Comparison of ENCODE assay signal across 1 cellular context in the genomic region with DNA sequence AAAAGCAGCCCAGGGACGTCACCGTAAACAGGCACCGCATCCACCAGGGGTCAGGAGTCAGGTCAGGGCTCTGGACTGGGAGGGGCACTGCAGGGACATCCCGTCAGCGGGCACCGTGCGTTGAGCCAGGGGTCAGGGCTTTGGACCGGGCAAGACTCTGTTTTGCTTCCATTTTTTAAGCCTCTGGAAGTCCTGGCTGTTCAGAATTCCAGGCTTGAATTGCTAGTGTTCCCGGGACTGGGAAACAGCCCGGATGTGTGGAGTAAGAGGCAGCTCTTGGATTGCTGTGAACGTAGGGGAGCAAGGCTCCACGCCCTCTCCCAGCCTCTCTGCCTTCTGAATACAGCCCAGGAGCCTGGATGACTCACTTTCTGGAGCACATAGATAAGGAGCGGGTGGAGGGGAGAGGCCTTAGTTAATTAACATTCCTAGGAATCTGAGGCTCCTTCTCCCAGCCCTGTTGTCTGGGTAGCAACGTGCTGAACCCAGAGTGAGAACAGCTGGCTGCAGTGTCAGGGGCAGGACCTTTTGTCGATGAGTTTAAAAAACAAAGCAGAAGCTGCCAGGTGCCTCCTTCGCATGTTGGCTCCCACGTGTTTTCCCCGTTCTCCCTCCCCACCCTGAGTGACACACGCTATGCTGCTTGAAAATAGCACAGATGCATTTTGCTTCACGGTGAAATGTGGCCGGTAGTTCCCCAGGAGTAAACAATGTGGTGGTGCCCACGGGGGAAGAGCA.
A peak's percentile ranks its signal among the peaks of the same experiment; 100 is the strongest.
TF ChIP-seq lines count a peak whose summit lies in the region.

No MANE protein-coding gene starts in this region.

TF ChIP-seq in HepG2, 621 proteins besides CTCF, POLR2A, EP300 and RAD21 (continued from another document and continues in another):
- TF ChIP-seq SNAPC4 (CRISPR knock-in tag; IDR thresholded peaks at IDR 0.05) (no peak; the same call in 1 of the 2 replicates), ZNF143 (CRISPR knock-in tag; IDR thresholded peaks at IDR 0.05) (no peak), PHB2 (IDR thresholded peaks at IDR 0.05; ENCODE audit: partially characterized antibody) (no peak), ZNF274 (CRISPR knock-in tag; IDR thresholded peaks at IDR 0.05) (no peak), BCLAF1 (IDR thresholded peaks at IDR 0.05) (no peak), SYNCRIP (IDR thresholded peaks at IDR 0.05; ENCODE audit: insufficient read depth, low read depth, low read length) (no peak), ZNF414 (CRISPR knock-in tag; IDR thresholded peaks at IDR 0.05) (0 out of 2 replicates have a peak, but pooled peaks have one; percentile 46), SAFB2 (CRISPR knock-in tag; IDR thresholded peaks at IDR 0.05; ENCODE audit: borderline replicate concordance, low read depth) (no peak; the same call in 1 of the 2 replicates), ZSCAN12 (CRISPR knock-in tag; IDR thresholded peaks at IDR 0.05) (no peak), BORCS8-MEF2B (CRISPR knock-in tag; IDR thresholded peaks at IDR 0.05) (no peak), ZIK1 (CRISPR knock-in tag; IDR thresholded peaks at IDR 0.05; ENCODE audit: borderline replicate concordance, low read depth) (no peak), NCOA5 (CRISPR knock-in tag; IDR thresholded peaks at IDR 0.05) (no peak), KLF15 (CRISPR knock-in tag; IDR thresholded peaks at IDR 0.05; ENCODE audit: borderline replicate concordance) (no peak), ZNF251 (CRISPR knock-in tag; IDR thresholded peaks at IDR 0.05) (no peak), MIXL1 (CRISPR knock-in tag; IDR thresholded peaks at IDR 0.05) (no peak), ZNF746 (CRISPR knock-in tag; IDR thresholded peaks at IDR 0.05) (no peak), ZNF747 (CRISPR knock-in tag; IDR thresholded peaks at IDR 0.05; ENCODE audit: borderline replicate concordance) (no peak), GZF1 (CRISPR knock-in tag; IDR thresholded peaks at IDR 0.05) (no peak), ZBTB4 (CRISPR knock-in tag; IDR thresholded peaks at IDR 0.05; ENCODE audit: borderline replicate concordance) (no peak), MTA3 (CRISPR knock-in tag; IDR thresholded peaks at IDR 0.05) (no peak), DRAP1 (CRISPR knock-in tag; IDR thresholded peaks at IDR 0.05) (0 out of 2 replicates have a peak, but pooled peaks have one; percentile 37), TAF15 (IDR thresholded peaks at IDR 0.05; ENCODE audit: low read depth, low read length, poor library complexity, severe bottlenecking) (no peak), ZNF180 (CRISPR knock-in tag; IDR thresholded peaks at IDR 0.05; ENCODE audit: borderline replicate concordance, low read depth) (no peak), ZSCAN31 (CRISPR knock-in tag; IDR thresholded peaks at IDR 0.05; ENCODE audit: low read depth) (peak; percentile 41; the same call in 1 of the 2 replicates), ZFP62 (CRISPR knock-in tag; IDR thresholded peaks at IDR 0.05) (no peak), TBX2 (CRISPR knock-in tag; IDR thresholded peaks at IDR 0.05; ENCODE audit: borderline replicate concordance) (no peak; the same call in 1 of the 2 replicates), EEA1 (CRISPR knock-in tag; IDR thresholded peaks at IDR 0.05; ENCODE audit: borderline replicate concordance) (no peak), MZF1 (CRISPR knock-in tag; IDR thresholded peaks at IDR 0.05; ENCODE audit: borderline replicate concordance) (no peak), ZFP36L2 (CRISPR knock-in tag; IDR thresholded peaks at IDR 0.05) (no peak), NFRKB (IDR thresholded peaks at IDR 0.05) (no peak), ZNF383 (CRISPR knock-in tag; IDR thresholded peaks at IDR 0.05; ENCODE audit: borderline replicate concordance) (no peak), ZNF280D (CRISPR knock-in tag; IDR thresholded peaks at IDR 0.05) (0 out of 2 replicates have a peak, but pooled peaks have one; percentile 47), ZNF510 (CRISPR knock-in tag; IDR thresholded peaks at IDR 0.05; ENCODE audit: low read depth) (no peak), CAMTA2 (CRISPR knock-in tag; IDR thresholded peaks at IDR 0.05; ENCODE audit: borderline replicate concordance) (no peak), ZNF558 (CRISPR knock-in tag; IDR thresholded peaks at IDR 0.05; ENCODE audit: borderline replicate concordance) (no peak), ZNF75D (CRISPR knock-in tag; IDR thresholded peaks at IDR 0.05; ENCODE audit: borderline replicate concordance) (no peak), ZNF253 (CRISPR knock-in tag; IDR thresholded peaks at IDR 0.05; ENCODE audit: borderline replicate concordance) (no peak), MEF2D (CRISPR knock-in tag; IDR thresholded peaks at IDR 0.05) (no peak), ATRX (CRISPR knock-in tag; IDR thresholded peaks at IDR 0.05; ENCODE audit: borderline replicate concordance) (no peak), ZNF615 (CRISPR knock-in tag; IDR thresholded peaks at IDR 0.05; ENCODE audit: borderline replicate concordance) (no peak), FOXA3 (CRISPR knock-in tag; IDR thresholded peaks at IDR 0.05) (peak; percentile 34; the same call in 1 of the 2 replicates), ZNF451 (CRISPR knock-in tag; IDR thresholded peaks at IDR 0.05) (no peak), TGIF2 (CRISPR knock-in tag; IDR thresholded peaks at IDR 0.05) (no peak), ZMAT3 (CRISPR knock-in tag; conservative IDR thresholded peaks at IDR 0.05) (no peak), KDM4B (CRISPR knock-in tag; IDR thresholded peaks at IDR 0.05) (no peak)
- TF ChIP-seq, protein P1, sequence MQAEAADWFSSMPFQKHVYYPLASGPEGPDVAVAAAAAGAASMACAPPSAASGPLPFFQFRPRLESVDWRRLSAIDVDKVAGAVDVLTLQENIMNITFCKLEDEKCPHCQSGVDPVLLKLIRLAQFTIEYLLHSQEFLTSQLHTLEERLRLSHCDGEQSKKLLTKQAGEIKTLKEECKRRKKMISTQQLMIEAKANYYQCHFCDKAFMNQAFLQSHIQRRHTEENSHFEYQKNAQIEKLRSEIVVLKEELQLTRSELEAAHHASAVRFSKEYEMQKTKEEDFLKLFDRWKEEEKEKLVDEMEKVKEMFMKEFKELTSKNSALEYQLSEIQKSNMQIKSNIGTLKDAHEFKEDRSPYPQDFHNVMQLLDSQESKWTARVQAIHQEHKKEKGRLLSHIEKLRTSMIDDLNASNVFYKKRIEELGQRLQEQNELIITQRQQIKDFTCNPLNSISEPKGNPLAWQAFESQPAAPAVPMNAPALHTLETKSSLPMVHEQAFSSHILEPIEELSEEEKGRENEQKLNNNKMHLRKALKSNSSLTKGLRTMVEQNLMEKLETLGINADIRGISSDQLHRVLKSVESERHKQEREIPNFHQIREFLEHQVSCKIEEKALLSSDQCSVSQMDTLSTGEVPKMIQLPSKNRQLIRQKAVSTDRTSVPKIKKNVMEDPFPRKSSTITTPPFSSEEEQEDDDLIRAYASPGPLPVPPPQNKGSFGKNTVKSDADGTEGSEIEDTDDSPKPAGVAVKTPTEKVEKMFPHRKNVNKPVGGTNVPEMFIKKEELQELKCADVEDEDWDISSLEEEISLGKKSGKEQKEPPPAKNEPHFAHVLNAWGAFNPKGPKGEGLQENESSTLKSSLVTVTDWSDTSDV (CRISPR knock-in tag; IDR thresholded peaks at IDR 0.05), result no peak
